8 cellular contexts compared by ENCODE assay signal in the genomic region with DNA sequence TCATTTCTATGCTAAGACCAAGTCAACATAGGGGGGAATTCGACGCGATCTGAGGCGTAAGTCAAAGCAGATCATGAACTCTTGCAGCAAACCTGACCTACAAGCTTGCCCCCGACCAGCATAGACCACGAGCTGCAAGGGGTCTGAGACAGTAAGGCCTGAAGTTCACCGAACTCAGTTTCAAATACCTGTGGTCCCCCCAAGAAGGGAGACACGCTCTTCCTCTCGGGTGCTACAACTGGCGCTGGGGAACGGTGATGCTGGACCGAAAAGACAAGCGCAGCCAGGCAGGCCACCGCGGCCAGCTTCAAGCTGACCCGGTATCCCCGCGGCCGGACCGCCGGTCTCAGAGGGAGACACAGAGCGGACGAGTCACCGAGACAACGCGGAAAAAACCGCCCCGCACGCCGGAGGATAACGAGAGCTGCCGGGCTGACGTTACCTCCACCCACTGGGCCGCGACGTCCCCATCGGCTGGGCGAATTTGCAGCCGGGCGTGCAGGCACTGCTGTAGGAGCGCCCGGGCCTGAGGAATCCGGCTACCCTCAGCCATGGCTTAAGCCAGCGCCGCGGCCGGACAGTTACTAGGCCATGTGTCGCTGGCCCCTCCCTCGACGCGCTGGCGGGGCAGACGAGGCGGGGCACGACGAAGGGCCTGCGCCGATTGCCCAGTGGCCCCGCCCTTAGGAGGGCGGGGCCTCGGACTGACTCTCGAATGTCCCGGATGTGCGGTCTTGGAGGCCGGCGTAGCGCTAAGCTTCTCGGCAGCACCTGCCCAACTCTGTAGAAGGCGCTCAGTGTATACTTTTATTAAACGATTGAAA. TPM values are rescaled to one million over a fixed set of nuclear protein-coding genes. Genes with fewer than 3 reads are reported as not detected.
A peak's percentile ranks its signal among the peaks of the same experiment; 100 is the strongest.
DNase-seq lines count a peak whose midpoint lies in the region; ATAC-seq and TF ChIP-seq lines count a peak whose summit lies in the region.

A gene (minus strand): TSS at position 666 of the 824 bp plus-strand sequence. CDS start 113 bp downstream, at position 553.

- H3K36me3 Mint-ChIP-seq in CD4-positive, CD25-positive, alpha-beta regulatory T cell = peaks cover 7% of the 10 kb centered on the region
- no peaks in the 10 kb centered on the region for H3K36me3 Mint-ChIP-seq in activated CD4-positive, alpha-beta memory T cell treated with anti-CD3 and anti-CD28 coated beads, Interleukin-2, amount 10 ng/mL, durations not matched to agents 7 days and 5 days (ENCODE audit: low read depth)

- peaks cover 11% of the 10 kb centered on the region for H3K27me3 Mint-ChIP-seq in CD4-positive, CD25-positive, alpha-beta regulatory T cell
- peaks cover 1% of the 10 kb centered on the region for H3K27me3 Mint-ChIP-seq in activated CD4-positive, alpha-beta memory T cell treated with anti-CD3 and anti-CD28 coated beads, Interleukin-2, amount 10 ng/mL, durations not matched to agents 7 days and 5 days

- H3K36me3 ChIP-seq in CD4-positive, CD25-positive, alpha-beta regulatory T cell (ENCODE audit: control insufficient read depth, insufficient read depth, low read length) = peaks cover 5% of the 10 kb centered on the region

- 1% methylated on average over 42 to 57 of the region's 70 CpGs for WGBS in lower leg skin, 2 donors

- peak; percentile 88 to 94 (median 89) for DNase-seq in CD4-positive, CD25-positive, alpha-beta regulatory T cell
- peak; percentile 98 for DNase-seq in NCI-H82 (lab: John Stamatoyannopoulos, UW)
- DNase-seq in activated CD4-positive, alpha-beta memory T cell treated with anti-CD3 and anti-CD28 coated beads, Interleukin-2, amount 10 ng/mL, durations not matched to agents 7 days and 5 days = peak; percentile 93
- peak; percentile 94 to 97 (median 96) for DNase-seq in dorsolateral prefrontal cortex
- peak; percentile 93 to 98 for DNase-seq in lower leg skin (ENCODE audit: low spot score in 2 of 2)
- DNase-seq in stimulated activated CD4-positive, alpha-beta T cell treated with anti-CD3 and anti-CD28 coated beads, Interleukin-4, amount 100 ng/mL, for 48 hours (ENCODE audit: low read depth in 2 of 2) = peak; percentile 86 to 88

- peak within 1 kb of the TSS; percentile 89 to 98 (median 96) for H3K4me3 Mint-ChIP-seq in CD4-positive, CD25-positive, alpha-beta regulatory T cell
- peak within 1 kb of the TSS; percentile 97 for H3K4me3 Mint-ChIP-seq in activated CD4-positive, alpha-beta memory T cell treated with anti-CD3 and anti-CD28 coated beads, Interleukin-2, amount 10 ng/mL, durations not matched to agents 7 days and 5 days

- peaks cover 3% of the 10 kb centered on the region for H3K27me3 ChIP-seq in CD4-positive, CD25-positive, alpha-beta regulatory T cell (ENCODE audit: control insufficient read depth, insufficient read depth, low read length)
- H3K27me3 ChIP-seq in dorsolateral prefrontal cortex = no peaks in the 10 kb centered on the region

- CTCF ChIA-PET in activated CD4-positive, alpha-beta memory T cell treated with anti-CD3 and anti-CD28 coated beads, Interleukin-2, amount 10 ng/mL, durations not matched to agents 7 days and 5 days (lab: Charles Lee) = interaction anchor here (0.7 to 2.7 kb wide), 6 partner anchors 11 to 469 kb away, joined by 3 to 17 read pairs (median 4); a partner anchor contains a TSS

- peaks cover 0 to 2% (median 0%) of the 10 kb centered on the region in 7 donors for H3K9me3 Mint-ChIP-seq in CD4-positive, CD25-positive, alpha-beta regulatory T cell
- H3K9me3 Mint-ChIP-seq in activated CD4-positive, alpha-beta memory T cell treated with anti-CD3 and anti-CD28 coated beads, Interleukin-2, amount 10 ng/mL, durations not matched to agents 7 days and 5 days = no peaks in the 10 kb centered on the region

- TF ChIP-seq CTCF in dorsolateral prefrontal cortex (IDR thresholded peaks at IDR 0.05 in 54 of 56, conservative IDR thresholded peaks at IDR 0.05 in 2 of 56; ENCODE audit: low read depth in 1 of 56, partially characterized antibody in 56 of 56) = peak in 38 of 56 donors; percentile 4 to 59 (median 28)
- peak in 1 of 3 donors; percentile 71 for TF ChIP-seq CTCF in lower leg skin (IDR thresholded peaks at IDR 0.05)

- no peak for TF ChIP-seq POLR2A in lower leg skin (IDR thresholded peaks at IDR 0.05)

- H3K9me3 ChIP-seq in CD4-positive, CD25-positive, alpha-beta regulatory T cell (ENCODE audit: control insufficient read depth in 2 of 2, low read length in 2 of 2) = no peaks in the 10 kb centered on the region

- peak within 1 kb of the TSS; percentile 60 for H3K27ac ChIP-seq in CD4-positive, CD25-positive, alpha-beta regulatory T cell (ENCODE audit: insufficient read depth, low read length, poor library complexity, severe bottlenecking)
- peak within 1 kb of the TSS; percentile 70 to 98 (median 93) for H3K27ac ChIP-seq in dorsolateral prefrontal cortex

- peaks cover 19% of the 10 kb centered on the region for H3K4me1 ChIP-seq in CD4-positive, CD25-positive, alpha-beta regulatory T cell (ENCODE audit: control insufficient read depth, insufficient read depth, low read length, poor library complexity, severe bottlenecking)

- peaks cover 12 to 42% (median 19%) of the 10 kb centered on the region in 4 donors for H3K4me1 Mint-ChIP-seq in CD4-positive, CD25-positive, alpha-beta regulatory T cell
- H3K4me1 Mint-ChIP-seq in activated CD4-positive, alpha-beta memory T cell treated with anti-CD3 and anti-CD28 coated beads, Interleukin-2, amount 10 ng/mL, durations not matched to agents 7 days and 5 days = peaks cover 30% of the 10 kb centered on the region

- ATAC-seq in CD4-positive, CD25-positive, alpha-beta regulatory T cell (ENCODE audit: low read depth in 2 of 2) = peak; percentile 98
- ATAC-seq in GM19438 (IDR thresholded peaks at IDR 0.05; ENCODE audit: low read depth, unreplicated experiment) (peak; percentile 97), HG03575 (IDR thresholded peaks at IDR 0.05; ENCODE audit: extremely low read depth, insufficient number of reproducible peaks, low FRiP score, unreplicated experiment) (peak; percentile 79)

- intact Hi-C loops in dorsolateral prefrontal cortex (cut with DNase I) (loop anchor here (2.0 to 10.0 kb wide), 6 partner anchors 104 to 795 kb away; a partner anchor contains a TSS), lower leg skin (cut with DNase I; ENCODE audit: low total_unique reads) (no loop called here)

- POLR2A ChIA-PET in activated CD4-positive, alpha-beta memory T cell treated with anti-CD3 and anti-CD28 coated beads, Interleukin-2, amount 10 ng/mL, durations not matched to agents 7 days and 5 days (lab: Charles Lee) = interaction anchor here (0.9 to 3.3 kb wide), 10 partner anchors 8 to 836 kb away, joined by 3 to 33 read pairs (median 7); a partner anchor contains a TSS

- H3K27ac Mint-ChIP-seq in CD4-positive, CD25-positive, alpha-beta regulatory T cell = peak within 1 kb of the TSS; percentile 95 to 97 (median 97)
- H3K27ac Mint-ChIP-seq in activated CD4-positive, alpha-beta memory T cell treated with anti-CD3 and anti-CD28 coated beads, Interleukin-2, amount 10 ng/mL, durations not matched to agents 7 days and 5 days = peak within 1 kb of the TSS; percentile 91

- peak within 1 kb of the TSS; percentile 85 for H3K4me3 ChIP-seq in CD4-positive, CD25-positive, alpha-beta regulatory T cell (ENCODE audit: low read depth, low read length)
- peak within 1 kb of the TSS; percentile 56 to 98 (median 82) for H3K4me3 ChIP-seq in dorsolateral prefrontal cortex
- H3K4me3 ChIP-seq in lower leg skin (ENCODE audit: low read depth, poor library complexity, severe bottlenecking) = peak within 1 kb of the TSS; percentile 60

RNA-seq across cellular contexts. Expression of the gene that starts here (rescaled TPM):
- 7.8 TPM for total RNA-seq in CD4-positive, CD25-positive, alpha-beta regulatory T cell
- 10 to 100 TPM; 12.7 to 23.7 (median 17.7) TPM for polyA plus RNA-seq in CD4-positive, CD25-positive, alpha-beta regulatory T cell
- total RNA-seq in activated CD4-positive, alpha-beta memory T cell treated with anti-CD3 and anti-CD28 coated beads, Interleukin-2, amount 10 ng/mL, durations not matched to agents 7 days and 5 days = 10 to 100 TPM; 12.8 to 13.0 TPM
- total RNA-seq in dorsolateral prefrontal cortex (10 to 100 TPM; 11.4 to 33.1 (median 22.2) TPM), lower leg skin (10 to 100 TPM; 14.2 to 26.8 (median 20.8) TPM)

Comparison
In these comparisons a context has a peak if more than half of its experiments do, and no peak if none do; other contexts are left out.
1. Peak in every context shown above with its lines: DNase-seq, ATAC-seq, H3K4me3 ChIP-seq and H3K27ac ChIP-seq.